8 cellular contexts compared by ENCODE assay signal in genomic region chr20:13105864-13106457, GRCh38.
DNase-seq lines count a peak whose midpoint lies in the region; ATAC-seq, FAIRE-seq and TF ChIP-seq lines count a peak whose summit lies in the region.

No MANE protein-coding gene starts in this region.

- H3K36me3 ChIP-seq in small intestine (ENCODE audit: control insufficient read depth in 2 of 2, insufficient read depth in 2 of 2, low read length in 2 of 2), result no peaks in the 10 kb centered on the region
- H3K36me3 ChIP-seq in MG63, result no peaks in the 10 kb centered on the region

- H3K4me1 Mint-ChIP-seq in CD4-positive, alpha-beta T cell (ENCODE audit: low read depth), result no peaks in the 10 kb centered on the region

- POLR2A ChIA-PET in CD4-positive, alpha-beta T cell (lab: Charles Lee), result no interaction called here
- POLR2A ChIA-PET in RWPE1 (lab: Yijun Ruan, JAX; ENCODE audit: low non-redundant PET), result no interaction called here

- H3K27me3 ChIP-seq in CD4-positive, alpha-beta T cell (ENCODE audit: control insufficient read depth, insufficient read depth, low read length), result no peaks in the 10 kb centered on the region
- H3K27me3 ChIP-seq in small intestine (ENCODE audit: control insufficient read depth in 2 of 2, insufficient read depth in 2 of 2, low read length in 2 of 2) (no peaks in the 10 kb centered on the region), MG63 (no peaks in the 10 kb centered on the region)

- H3K4me1 ChIP-seq in small intestine (ENCODE audit: control insufficient read depth in 2 of 2, insufficient read depth in 1 of 2, low read depth in 1 of 2, low read length in 1 of 2), result peaks cover 0 to 8% of the 10 kb centered on the region in 2 donors

- no peak overlapping the region for H3K27ac Mint-ChIP-seq in CD4-positive, alpha-beta T cell

- DNase-seq in CD4-positive, alpha-beta T cell, result no peak
- peak; percentile 28 for DNase-seq in RWPE1 (ENCODE audit: low spot score)
- peak; percentile 61 for DNase-seq in fibroblast of pulmonary artery (ENCODE audit: low read depth)
- DNase-seq in small intestine, result peak; percentile 47
- DNase-seq in MG63, result no peak
- DNase-seq in stimulated activated CD4-positive, alpha-beta T cell treated with anti-CD3 and anti-CD28 coated beads, Interleukin-2, amount 100 ng/mL, for 24 hours, result no peak

- CTCF ChIA-PET in CD4-positive, alpha-beta T cell (lab: Charles Lee), result no interaction called here
- CTCF ChIA-PET in RWPE1 (lab: Yijun Ruan, JAX), result interaction anchor here (0.7 to 2.3 kb wide), 2 partner anchors 135 to 715 kb away, joined by 3 to 9 read pairs; no protein-coding TSS in a partner anchor

- 38 to 42% (median 40%) methylated on average over 14 of the region's 14 CpGs for WGBS in small intestine, 3 donors

- H3K4me3 ChIP-seq in fibroblast of pulmonary artery (replicated peaks; ENCODE audit: low read depth, low read length) (no peak overlapping the region), small intestine (ENCODE audit: low read depth in 1 of 2, low read length in 2 of 2) (no peak overlapping the region), MG63 (no peak overlapping the region)

- no peaks in the 10 kb centered on the region for H3K9me3 Mint-ChIP-seq in CD4-positive, alpha-beta T cell

- intact Hi-C loops in CD4-positive, alpha-beta T cell (cut with DNase I, micrococcal nuclease), result loop anchor here in 1 of 2 experiments (1.0 to 5.0 kb wide), 3 partner anchors 135 to 1429 kb away; no protein-coding TSS in a partner anchor

- H3K4me3 Mint-ChIP-seq in CD4-positive, alpha-beta T cell, result no peak overlapping the region

- H3K36me3 Mint-ChIP-seq in CD4-positive, alpha-beta T cell (ENCODE audit: low read depth), result no peaks in the 10 kb centered on the region

- FAIRE-seq in small intestine (lab: Jason Lieb, UNC), result no peak

- H3K9me3 ChIP-seq in CD4-positive, alpha-beta T cell (ENCODE audit: control insufficient read depth, low read length), result no peaks in the 10 kb centered on the region
- no peaks in the 10 kb centered on the region for H3K9me3 ChIP-seq in small intestine (ENCODE audit: control insufficient read depth, low read depth)
- H3K9me3 ChIP-seq in MG63, result no peaks in the 10 kb centered on the region

- H3K27ac ChIP-seq in CD4-positive, alpha-beta T cell (ENCODE audit: low read depth, low read length), result no peak overlapping the region
- H3K27ac ChIP-seq in RWPE1 (no peak overlapping the region), small intestine (ENCODE audit: low read depth in 1 of 2, low read length in 1 of 2) (no peak overlapping the region)

- H3K27me3 Mint-ChIP-seq in CD4-positive, alpha-beta T cell, result no peaks in the 10 kb centered on the region

- peak; percentile 70 for TF ChIP-seq CTCF in CD4-positive, alpha-beta T cell (IDR thresholded peaks at IDR 0.05)
- peak; percentile 83 for TF ChIP-seq CTCF in RWPE1 (conservative IDR thresholded peaks at IDR 0.05; ENCODE audit: low read depth)
- peak; percentile 72 for TF ChIP-seq CTCF in fibroblast of pulmonary artery (IDR thresholded peaks at IDR 0.05; ENCODE audit: low read length, missing control alignments)

- ATAC-seq in CD4-positive, alpha-beta T cell (ENCODE audit: poor library complexity), result no peak
- peak; percentile 50 for ATAC-seq in HG03354 (IDR thresholded peaks at IDR 0.05; ENCODE audit: poor library complexity, severe bottlenecking, unreplicated experiment)
- no peak for ATAC-seq in GM21723 (IDR thresholded peaks at IDR 0.05; ENCODE audit: unreplicated experiment)

Comparison
In these comparisons a context has a peak if more than half of its experiments do, and no peak if none do; other contexts are left out.
1. DNase-seq: peak in RWPE1 (single experiment), fibroblast of pulmonary artery (single experiment) and small intestine (single experiment); none in CD4-positive, alpha-beta T cell (0 of 10), MG63 (single experiment) and stimulated activated CD4-positive, alpha-beta T cell treated with anti-CD3 and anti-CD28 coated beads, Interleukin-2, amount 100 ng/mL, for 24 hours (0 of 2).
2. Peak in every context shown above with its lines, with median percentiles within 50 percentile points of each other: CTCF ChIP-seq.